ENCODE assay signal across 9 cellular contexts in genomic region chr11:111454561-111455192, GRCh38. TPM values are rescaled to one million over a fixed set of nuclear protein-coding genes. Genes with fewer than 3 reads are reported as not detected.
A peak's percentile ranks its signal among the peaks of the same experiment; 100 is the strongest.
DNase-seq lines count a peak whose midpoint lies in the region; ATAC-seq and TF ChIP-seq lines count a peak whose summit lies in the region.
"Had no signal": no experiment of that assay in that cellular context is flagged by ENCODE, and none has a peak within 500 bp of the region (broad histone marks: within the 10 kb centered on the region; RNA-seq: fewer than 3 reads in every experiment).

No MANE protein-coding gene starts in this region.

- H3K36me3 Mint-ChIP-seq in activated CD8-positive, alpha-beta T cell treated with anti-CD3 and anti-CD28 coated beads for 36 hours (ENCODE audit: low read depth), result no peaks in the 10 kb centered on the region

- CTCF ChIA-PET in activated CD8-positive, alpha-beta T cell treated with anti-CD3 and anti-CD28 coated beads for 36 hours (lab: Charles Lee), result interaction anchor here (0.5 to 5.5 kb wide), 41 partner anchors 8 to 386 kb away, joined by 3 to 39 read pairs (median 4); partner anchors contain the start of genes BTG4 and LAYN

- DNase-seq in NCI-H2107 treated with DMSO at 0.1 percent for 48 hours (lab: John Stamatoyannopoulos, UW; ENCODE audit: unreplicated experiment) (peak; percentile 68), NCI-H2107 (lab: John Stamatoyannopoulos, UW) (no peak), NCI-H146 treated with DMSO at 0.1 percent for 48 hours (lab: John Stamatoyannopoulos, UW; ENCODE audit: unreplicated experiment) (peak; percentile 24), nucleus accumbens (lab: John Stamatoyannopoulos, UW) (peak in 48 of 56 donors; percentile 9 to 85 (median 60)), DMS114 treated with DMSO at 0.1 percent for 48 hours (lab: John Stamatoyannopoulos, UW; ENCODE audit: unreplicated experiment) (no peak)
- DNase-seq in activated CD8-positive, alpha-beta T cell treated with anti-CD3 and anti-CD28 coated beads for 36 hours, result peak; percentile 87

- H3K4me1 Mint-ChIP-seq in activated CD8-positive, alpha-beta T cell treated with anti-CD3 and anti-CD28 coated beads for 36 hours (ENCODE audit: low read depth), result peaks cover 4% of the 10 kb centered on the region

- ATAC-seq in activated CD8-positive, alpha-beta T cell treated with anti-CD3 and anti-CD28 coated beads for 36 hours, result peak; percentile 93
- ATAC-seq in esophagus mucosa (peak; percentile 69), GM21526 (IDR thresholded peaks at IDR 0.05; ENCODE audit: low FRiP score, unreplicated experiment) (no peak)

- no peak overlapping the region for H3K4me3 Mint-ChIP-seq in activated CD8-positive, alpha-beta T cell treated with anti-CD3 and anti-CD28 coated beads for 36 hours
- H3K4me3 Mint-ChIP-seq: dendritic cell treated with granulocyte-macrophage colony-stimulating factor and Interleukin-4, amounts not matched to agents 40 ng/mL and 50 ng/mL, for 4 days had no signal

- H3K27me3 Mint-ChIP-seq in activated CD8-positive, alpha-beta T cell treated with anti-CD3 and anti-CD28 coated beads for 36 hours, result peaks cover 6% of the 10 kb centered on the region

- peak; percentile 72 for TF ChIP-seq CTCF in activated CD8-positive, alpha-beta T cell treated with anti-CD3 and anti-CD28 coated beads for 36 hours (IDR thresholded peaks at IDR 0.05)

- H3K9me3 Mint-ChIP-seq in activated CD8-positive, alpha-beta T cell treated with anti-CD3 and anti-CD28 coated beads for 36 hours, result no peaks in the 10 kb centered on the region
- H3K9me3 Mint-ChIP-seq: dendritic cell treated with granulocyte-macrophage colony-stimulating factor and Interleukin-4, amounts not matched to agents 40 ng/mL and 50 ng/mL, for 4 days had no signal

- no peak overlapping the region for H3K27ac Mint-ChIP-seq in activated CD8-positive, alpha-beta T cell treated with anti-CD3 and anti-CD28 coated beads for 36 hours
- H3K27ac Mint-ChIP-seq: dendritic cell treated with granulocyte-macrophage colony-stimulating factor and Interleukin-4, amounts not matched to agents 40 ng/mL and 50 ng/mL, for 4 days had no signal

- POLR2A ChIA-PET in activated CD8-positive, alpha-beta T cell treated with anti-CD3 and anti-CD28 coated beads for 36 hours (lab: Charles Lee), result interaction anchor here (1.1 kb wide), 1 partner anchor 11 kb away, joined by 3 read pairs; no protein-coding TSS in a partner anchor

- intact Hi-C loops in activated CD8-positive, alpha-beta T cell treated with anti-CD3 and anti-CD28 coated beads for 36 hours (cut with micrococcal nuclease), result loop anchor here (5.0 to 10.0 kb wide), 3 partner anchors 90 to 330 kb away; partner anchors contain the start of gene LAYN

RNA-seq across cellular contexts. Expression of gene BTG4, which starts 57.5 kb away (rescaled TPM):
- total RNA-seq in activated CD8-positive, alpha-beta T cell treated with anti-CD3 and anti-CD28 coated beads for 36 hours, result under 1 TPM; 0.36 to 0.98 TPM
- not detected for total RNA-seq in esophagus mucosa

RNA-seq across cellular contexts. Expression of gene HOATZ, which starts 59.9 kb away (rescaled TPM):
- not detected for total RNA-seq in activated CD8-positive, alpha-beta T cell treated with anti-CD3 and anti-CD28 coated beads for 36 hours
- not detected for total RNA-seq in esophagus mucosa

Comparison
In these comparisons a context has a peak if more than half of its experiments do, and no peak if none do; other contexts are left out.
1. DNase-seq: peak in NCI-H2107 treated with DMSO at 0.1 percent for 48 hours (single experiment), NCI-H146 treated with DMSO at 0.1 percent for 48 hours (single experiment), activated CD8-positive, alpha-beta T cell treated with anti-CD3 and anti-CD28 coated beads for 36 hours (single experiment) and nucleus accumbens (48 of 56); none in NCI-H2107 (single experiment) and DMS114 treated with DMSO at 0.1 percent for 48 hours (single experiment).